In the genomic region with DNA sequence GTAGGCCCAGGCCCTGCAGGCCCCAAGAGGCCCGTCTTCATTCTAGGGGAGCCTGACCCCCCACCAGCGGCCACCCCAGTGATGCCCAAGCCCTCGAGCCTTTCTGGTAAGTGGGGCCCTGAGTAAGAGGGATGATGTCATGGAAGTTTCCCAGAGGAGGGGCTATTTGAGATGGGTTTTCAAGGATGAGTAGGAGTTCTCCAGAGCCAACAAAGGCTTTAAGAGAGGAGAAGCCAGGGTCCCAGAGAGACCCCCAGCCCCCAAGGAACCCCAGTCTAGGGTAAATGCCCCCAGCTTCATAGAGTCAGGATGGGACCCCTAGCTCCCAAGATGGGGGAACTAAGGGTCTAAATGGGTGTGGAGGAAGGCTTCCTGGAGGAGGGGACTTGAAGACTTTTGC, we compare ENCODE assay signal across 20 cellular contexts. TPM values are rescaled to one million over a fixed set of nuclear protein-coding genes. Genes with fewer than 3 reads are reported as not detected.
DNase-seq lines count a peak whose midpoint lies in the region; ATAC-seq lines count a peak whose summit lies in the region.
"Had no signal": no experiment of that assay in that cellular context is flagged by ENCODE, and none has a peak within 500 bp of the region (broad histone marks: within the 10 kb centered on the region; RNA-seq: fewer than 3 reads in every experiment).

No MANE protein-coding gene starts in this region.

- no peak for DNase-seq in activated naive CD4-positive, alpha-beta T cell treated with anti-CD3 and anti-CD28 coated beads for 36 hours
- no peak for DNase-seq in activated naive CD4-positive, alpha-beta T cell treated with anti-CD3 and anti-CD28 coated beads, Interleukin-2, amount 50 U/mL, for 16 hours
- no peak for DNase-seq in stimulated activated naive CD8-positive, alpha-beta T cell treated with anti-CD3 and anti-CD28 coated beads, Interleukin-15, amount 100 ng/mL, for 72 hours
- DNase-seq in stimulated activated naive CD8-positive, alpha-beta T cell treated with anti-CD3 and anti-CD28 coated beads, Interleukin-15, Interleukin-2, amounts not matched to agents 100 U/mL and 50 U/mL, for 24 hours, result no peak
- no peak for DNase-seq in stimulated activated effector memory CD8-positive, alpha-beta T cell treated with anti-CD3 and anti-CD28 coated beads, Interleukin-12 subunit alpha, Interleukin-12 subunit beta, amount 100 ng/mL, for 72 hours (ENCODE audit: low spot score in 2 of 2)
- DNase-seq in LoVo (ENCODE audit: low spot score), result no peak
- DNase-seq: 8988T; BE2C; C1 segment of cervical spinal cord; CD4-positive, CD25-positive, alpha-beta regulatory T cell; CD8-positive, alpha-beta memory T cell; COR-L47; DMS 273 treated with DMSO at 0.1 percent for 48 hours; DMS53; DND-41; EL; GM23248 had no signal

- H3K27me3 Mint-ChIP-seq in activated naive CD4-positive, alpha-beta T cell treated with anti-CD3 and anti-CD28 coated beads for 36 hours (ENCODE audit: low read depth), result no peaks in the 10 kb centered on the region
- no peaks in the 10 kb centered on the region for H3K27me3 Mint-ChIP-seq in stimulated activated naive CD8-positive, alpha-beta T cell treated with anti-CD3 and anti-CD28 coated beads, Interleukin-15, amount 100 ng/mL, for 72 hours
- H3K27me3 Mint-ChIP-seq: CD4-positive, CD25-positive, alpha-beta regulatory T cell; CD8-positive, alpha-beta memory T cell had no signal

- peak overlapping the region; percentile 31 for H3K27ac Mint-ChIP-seq in activated naive CD4-positive, alpha-beta T cell treated with anti-CD3 and anti-CD28 coated beads for 36 hours
- H3K27ac Mint-ChIP-seq in stimulated activated naive CD8-positive, alpha-beta T cell treated with anti-CD3 and anti-CD28 coated beads, Interleukin-15, amount 100 ng/mL, for 72 hours, result peak overlapping the region; percentile 27 to 72
- H3K27ac Mint-ChIP-seq in stimulated activated effector memory CD8-positive, alpha-beta T cell treated with anti-CD3 and anti-CD28 coated beads, Interleukin-12 subunit alpha, Interleukin-12 subunit beta, amount 100 ng/mL, for 72 hours, result peak overlapping the region; percentile 37

- intact Hi-C loops in activated naive CD4-positive, alpha-beta T cell treated with anti-CD3 and anti-CD28 coated beads for 36 hours (cut with micrococcal nuclease), result no loop called here

- H3K9me3 Mint-ChIP-seq in activated naive CD4-positive, alpha-beta T cell treated with anti-CD3 and anti-CD28 coated beads for 36 hours, result peaks cover 2% of the 10 kb centered on the region
- peaks cover 0 to 6% of the 10 kb centered on the region in 2 donors for H3K9me3 Mint-ChIP-seq in stimulated activated naive CD8-positive, alpha-beta T cell treated with anti-CD3 and anti-CD28 coated beads, Interleukin-15, amount 100 ng/mL, for 72 hours
- H3K9me3 Mint-ChIP-seq in stimulated activated effector memory CD8-positive, alpha-beta T cell treated with anti-CD3 and anti-CD28 coated beads, Interleukin-12 subunit alpha, Interleukin-12 subunit beta, amount 100 ng/mL, for 72 hours, result no peaks in the 10 kb centered on the region
- H3K9me3 Mint-ChIP-seq: CD4-positive, CD25-positive, alpha-beta regulatory T cell; CD8-positive, alpha-beta memory T cell had no signal

- CTCF ChIA-PET in activated naive CD4-positive, alpha-beta T cell treated with anti-CD3 and anti-CD28 coated beads for 36 hours (lab: Charles Lee), result no interaction called here

- no peak overlapping the region for H3K4me3 Mint-ChIP-seq in activated naive CD4-positive, alpha-beta T cell treated with anti-CD3 and anti-CD28 coated beads for 36 hours
- H3K4me3 Mint-ChIP-seq in stimulated activated naive CD8-positive, alpha-beta T cell treated with anti-CD3 and anti-CD28 coated beads, Interleukin-15, amount 100 ng/mL, for 72 hours, result no peak overlapping the region
- H3K4me3 Mint-ChIP-seq in stimulated activated effector memory CD8-positive, alpha-beta T cell treated with anti-CD3 and anti-CD28 coated beads, Interleukin-12 subunit alpha, Interleukin-12 subunit beta, amount 100 ng/mL, for 72 hours, result no peak overlapping the region
- H3K4me3 Mint-ChIP-seq: CD4-positive, CD25-positive, alpha-beta regulatory T cell; CD8-positive, alpha-beta memory T cell had no signal

- no peaks in the 10 kb centered on the region for H3K4me1 Mint-ChIP-seq in activated naive CD4-positive, alpha-beta T cell treated with anti-CD3 and anti-CD28 coated beads for 36 hours (ENCODE audit: low read depth)
- H3K4me1 Mint-ChIP-seq in stimulated activated naive CD8-positive, alpha-beta T cell treated with anti-CD3 and anti-CD28 coated beads, Interleukin-15, amount 100 ng/mL, for 72 hours, result no peaks in the 10 kb centered on the region
- peaks cover 13% of the 10 kb centered on the region for H3K4me1 Mint-ChIP-seq in stimulated activated effector memory CD8-positive, alpha-beta T cell treated with anti-CD3 and anti-CD28 coated beads, Interleukin-12 subunit alpha, Interleukin-12 subunit beta, amount 100 ng/mL, for 72 hours
- H3K4me1 Mint-ChIP-seq: CD4-positive, CD25-positive, alpha-beta regulatory T cell had no signal

- ATAC-seq in stimulated activated naive CD8-positive, alpha-beta T cell treated with anti-CD3 and anti-CD28 coated beads, Interleukin-15, amount 100 ng/mL, for 72 hours, result no peak
- no peak for ATAC-seq in stimulated activated naive CD8-positive, alpha-beta T cell treated with anti-CD3 and anti-CD28 coated beads, Interleukin-15, Interleukin-2, amounts not matched to agents 100 U/mL and 50 U/mL, for 24 hours
- ATAC-seq in stimulated activated effector memory CD8-positive, alpha-beta T cell treated with anti-CD3 and anti-CD28 coated beads, Interleukin-12 subunit alpha, Interleukin-12 subunit beta, amount 100 ng/mL, for 72 hours, result no peak
- ATAC-seq in HG02798 (IDR thresholded peaks at IDR 0.05; ENCODE audit: poor library complexity, unreplicated experiment), result no peak
- ATAC-seq: GM12878 had no signal

- peaks cover 26% of the 10 kb centered on the region for H3K36me3 Mint-ChIP-seq in activated naive CD4-positive, alpha-beta T cell treated with anti-CD3 and anti-CD28 coated beads for 36 hours (ENCODE audit: low read depth)
- peaks cover 100% of the 10 kb centered on the region for H3K36me3 Mint-ChIP-seq in stimulated activated effector memory CD8-positive, alpha-beta T cell treated with anti-CD3 and anti-CD28 coated beads, Interleukin-12 subunit alpha, Interleukin-12 subunit beta, amount 100 ng/mL, for 72 hours

RNA-seq across cellular contexts. Expression of a gene that starts 9.1 kb away (rescaled TPM):
- total RNA-seq in activated naive CD4-positive, alpha-beta T cell treated with anti-CD3 and anti-CD28 coated beads for 36 hours, result 10 to 100 TPM; 16.1 to 16.3 TPM

RNA-seq across cellular contexts. Expression of a gene that starts 29.7 kb away (rescaled TPM):
- total RNA-seq in activated naive CD4-positive, alpha-beta T cell treated with anti-CD3 and anti-CD28 coated beads for 36 hours, result 10 to 100 TPM; 19.0 to 20.8 TPM

RNA-seq across cellular contexts. Expression of a gene that starts 46.3 kb away (rescaled TPM):
- total RNA-seq in activated naive CD4-positive, alpha-beta T cell treated with anti-CD3 and anti-CD28 coated beads for 36 hours, result 10 to 100 TPM; 12.8 to 13.5 TPM

RNA-seq across cellular contexts. Expression of a gene that starts 49.1 kb away (rescaled TPM):
- 1 to 10 TPM; 6.3 to 6.5 TPM for total RNA-seq in activated naive CD4-positive, alpha-beta T cell treated with anti-CD3 and anti-CD28 coated beads for 36 hours

RNA-seq across cellular contexts. Expression of a gene that starts 57.2 kb away (rescaled TPM):
- total RNA-seq in activated naive CD4-positive, alpha-beta T cell treated with anti-CD3 and anti-CD28 coated beads for 36 hours, result 10 to 100 TPM; 10.1 to 14.4 TPM
- total RNA-seq: G401, GM23248 had no signal
